In the genomic region with DNA sequence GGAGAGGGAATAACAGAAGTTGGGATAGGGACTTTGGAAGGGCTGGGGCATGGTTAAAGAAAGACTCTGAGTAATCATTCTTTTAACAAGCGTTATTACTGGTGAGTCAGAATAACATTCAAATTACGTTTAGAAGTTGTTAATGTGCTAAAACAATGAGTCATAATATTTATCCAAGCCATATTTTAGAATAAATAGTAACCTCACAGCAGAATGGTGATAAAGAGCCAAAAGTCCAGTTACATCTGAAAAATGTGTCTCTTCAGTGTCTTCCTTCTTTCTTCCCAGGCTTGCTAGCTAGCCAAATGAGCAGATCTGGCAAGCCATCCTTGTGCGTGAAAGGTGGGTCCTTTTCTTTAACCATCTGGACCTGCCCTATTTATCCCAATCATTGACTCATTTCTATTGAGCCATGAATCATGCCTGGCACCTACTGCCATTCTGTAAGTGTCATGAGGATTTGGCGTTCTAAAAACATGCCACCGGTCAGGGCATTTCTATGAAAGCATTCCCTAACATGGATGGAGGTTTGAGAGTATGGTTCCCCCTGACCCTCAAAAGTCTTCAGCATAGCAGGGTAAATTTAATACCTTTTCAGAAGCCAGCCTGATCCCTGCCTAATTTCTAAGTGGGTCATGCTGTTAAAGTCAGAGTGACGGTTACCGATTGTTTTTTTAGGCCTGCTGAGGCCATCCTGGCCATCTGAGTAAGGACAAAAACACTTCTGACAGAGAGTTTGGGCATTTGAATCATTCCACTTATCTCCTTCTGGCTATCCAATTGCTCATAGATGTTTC, we compare ENCODE assay signal across 11 cellular contexts. TPM values are rescaled to one million over a fixed set of nuclear protein-coding genes. Genes with fewer than 3 reads are reported as not detected.
DNase-seq lines count a peak whose midpoint lies in the region; ATAC-seq and TF ChIP-seq lines count a peak whose summit lies in the region.
"Had no signal": no experiment of that assay in that cellular context is flagged by ENCODE, and none has a peak within 500 bp of the region (broad histone marks: within the 10 kb centered on the region; RNA-seq: fewer than 3 reads in every experiment).

No MANE protein-coding gene starts in this region.

- H2AFZ ChIP-seq in PC-3 (ENCODE audit: low read length) = peak overlapping the region; percentile 45

- H3K27ac ChIP-seq in PC-3 (ENCODE audit: low read length) = peak overlapping the region; percentile 88

- peaks cover 25% of the 10 kb centered on the region for H3K4me1 Mint-ChIP-seq in Calu3 (ENCODE audit: low read depth, unreplicated experiment)
- H3K4me1 Mint-ChIP-seq in activated naive CD4-positive, alpha-beta T cell treated with anti-CD3 and anti-CD28 coated beads, Interleukin-2, amount 10 ng/mL, durations not matched to agents 7 days and 5 days = no peaks in the 10 kb centered on the region

- no peaks in the 10 kb centered on the region for H3K9me3 ChIP-seq in PC-3 (ENCODE audit: low read length)

- H3K27me3 Mint-ChIP-seq in Calu3 (ENCODE audit: unreplicated experiment) = no peaks in the 10 kb centered on the region
- H3K27me3 Mint-ChIP-seq in activated naive CD4-positive, alpha-beta T cell treated with anti-CD3 and anti-CD28 coated beads, Interleukin-2, amount 10 ng/mL, durations not matched to agents 7 days and 5 days = peaks cover 10% of the 10 kb centered on the region

- CTCF ChIA-PET in Calu3 (lab: Charles Lee) (interaction anchor here (0.9 kb wide), 1 partner anchor 10 kb away, joined by 3 read pairs; no protein-coding TSS in a partner anchor), PC-3 (lab: Charles Lee) (no interaction called here)
- CTCF ChIA-PET in activated naive CD4-positive, alpha-beta T cell treated with anti-CD3 and anti-CD28 coated beads, Interleukin-2, amount 10 ng/mL, durations not matched to agents 7 days and 5 days (lab: Charles Lee) = no interaction called here

- H3K79me2 ChIP-seq in PC-3 (ENCODE audit: low read length) = 0 out of 2 replicates have a peak, but pooled peaks cover 6% of the 10 kb centered on the region

- peak overlapping the region; percentile 51 for H3K4me3 Mint-ChIP-seq in Calu3 (ENCODE audit: low read depth, unreplicated experiment)
- H3K4me3 Mint-ChIP-seq in activated naive CD4-positive, alpha-beta T cell treated with anti-CD3 and anti-CD28 coated beads, Interleukin-2, amount 10 ng/mL, durations not matched to agents 7 days and 5 days = no peak overlapping the region

- peaks cover 18% of the 10 kb centered on the region for H3F3A ChIP-seq in PC-3 (ENCODE audit: low read length, unreplicated experiment)

- intact Hi-C loops in Calu3 (cut with micrococcal nuclease; ENCODE audit: unreplicated experiment) = loop anchor here (1.0 kb wide), 1 partner anchor 17 kb away; no protein-coding TSS in a partner anchor
- intact Hi-C loops in PC-3 (cut with micrococcal nuclease) = loop anchor here (1.0 to 5.0 kb wide), 5 partner anchors 17 to 319 kb away; no protein-coding TSS in a partner anchor

- BruUV-seq in Calu3 (replicated peaks; lab: Mats Ljungman, UMichigan) (no TSS peak), PC-3 (replicated peaks; lab: Mats Ljungman, UMichigan) (no TSS peak)

- H4K20me1 ChIP-seq in PC-3 (ENCODE audit: low read length) = no peaks in the 10 kb centered on the region

- DNase-seq in Calu3 (peak; percentile 52), PC-3 (peak; percentile 99), epithelial cell of esophagus (ENCODE audit: low read depth) (peak; percentile 85), myocyte (ENCODE audit: low read depth) (peak; percentile 85), NCI-H2107 treated with DMSO at 0.1 percent for 48 hours (lab: John Stamatoyannopoulos, UW; ENCODE audit: unreplicated experiment) (no peak), SHP77 (lab: John Stamatoyannopoulos, UW) (no peak)
- DNase-seq in activated naive CD4-positive, alpha-beta T cell (lab: John Stamatoyannopoulos, UW) = no peak
- no peak for DNase-seq in activated naive CD4-positive, alpha-beta T cell treated with anti-CD3 and anti-CD28 coated beads, Interleukin-2, amount 10 ng/mL, durations not matched to agents 7 days and 5 days
- DNase-seq: activated effector memory CD4-positive, alpha-beta T cell treated with Interleukin-2 at 50 U/mL for 16 hours; OCI-M1 had no signal

- H3K4me3 ChIP-seq in PC-3 (ENCODE audit: low read length) (peak overlapping the region; percentile 39), epithelial cell of esophagus (ENCODE audit: low read length) (no peak overlapping the region)

- no peaks in the 10 kb centered on the region; the same call in 1 of the 2 replicates for H3K9me2 ChIP-seq in PC-3 (replicated peaks; ENCODE audit: low read length)

- H3K4me1 ChIP-seq in PC-3 (ENCODE audit: insufficient read depth, low read length) = peaks cover 63% of the 10 kb centered on the region

- no peaks in the 10 kb centered on the region for H3K27me3 ChIP-seq in PC-3 (ENCODE audit: low read length)

- peak overlapping the region; percentile 74 for H3K9ac ChIP-seq in PC-3 (ENCODE audit: low read length)

- POLR2A ChIA-PET in PC-3 (lab: Charles Lee; ENCODE audit: unreplicated experiment) = interaction anchor here (0.6 to 0.9 kb wide), 4 partner anchors 41 to 67 kb away, joined by 3 to 5 read pairs (median 4); no protein-coding TSS in a partner anchor

- no peaks in the 10 kb centered on the region for H3K36me3 ChIP-seq in PC-3 (ENCODE audit: low read depth, low read length)

- peaks cover 5% of the 10 kb centered on the region for H3K36me3 Mint-ChIP-seq in Calu3 (ENCODE audit: insufficient read depth, unreplicated experiment)
- H3K36me3 Mint-ChIP-seq in activated naive CD4-positive, alpha-beta T cell treated with anti-CD3 and anti-CD28 coated beads, Interleukin-2, amount 10 ng/mL, durations not matched to agents 7 days and 5 days = no peaks in the 10 kb centered on the region

- ATAC-seq in PC-3 = peak; percentile 85

- peak overlapping the region; percentile 76 for H3K4me2 ChIP-seq in PC-3 (ENCODE audit: low read length)

- H3K27ac Mint-ChIP-seq in Calu3 (ENCODE audit: unreplicated experiment) = peak overlapping the region; percentile 90
- H3K27ac Mint-ChIP-seq in activated naive CD4-positive, alpha-beta T cell treated with anti-CD3 and anti-CD28 coated beads, Interleukin-2, amount 10 ng/mL, durations not matched to agents 7 days and 5 days = no peak overlapping the region

- no peaks in the 10 kb centered on the region for H3K9me3 Mint-ChIP-seq in Calu3 (ENCODE audit: low read depth, unreplicated experiment)
- H3K9me3 Mint-ChIP-seq in activated naive CD4-positive, alpha-beta T cell treated with anti-CD3 and anti-CD28 coated beads, Interleukin-2, amount 10 ng/mL, durations not matched to agents 7 days and 5 days = no peaks in the 10 kb centered on the region

- TF ChIP-seq CTCF in Calu3 (IDR thresholded peaks at IDR 0.05; ENCODE audit: unreplicated experiment) (no peak), PC-3 (conservative IDR thresholded peaks at IDR 0.05; ENCODE audit: low read depth, low read length) (no peak), epithelial cell of esophagus (IDR thresholded peaks at IDR 0.05; ENCODE audit: insufficient read depth, low read depth, low read length, missing control alignments) (no peak)

RNA-seq across cellular contexts. Expression of gene MYPN, which starts 26.8 kb away (rescaled TPM):
- total RNA-seq in Calu3 (2022) (0.38 and 0.56 TPM in 2 replicates), PC-3 (2014; rRNA removed) (6.0 and 7.1 TPM in 2 replicates), myocyte (119 and 131 TPM in 2 replicates)
- polyA plus RNA-seq in myocyte (2012) = 15.6 TPM
- total RNA-seq: subcutaneous adipose tissue had no signal

Comparison
In these comparisons a context has a peak if more than half of its experiments do, and no peak if none do; other contexts are left out.
1. DNase-seq: peak in Calu3 (single experiment), PC-3 (single experiment), epithelial cell of esophagus (single experiment) and myocyte (single experiment); none in NCI-H2107 treated with DMSO at 0.1 percent for 48 hours (single experiment), activated naive CD4-positive, alpha-beta T cell (0 of 4), SHP77 (0 of 2) and activated naive CD4-positive, alpha-beta T cell treated with anti-CD3 and anti-CD28 coated beads, Interleukin-2, amount 10 ng/mL, durations not matched to agents 7 days and 5 days (single experiment).
2. RNA of gene MYPN, which starts 26.8 kb away (total RNA-seq): 119 to 131 TPM in myocyte; 6.0 to 7.1 TPM in PC-3 and 0.38 to 0.56 TPM in Calu3; every median in the first group is over 10 times any median in the second.